Comparison of ENCODE assay signal across 29 cellular contexts in genomic region chr9:104263942-104264341, GRCh38.
"Had no signal": no experiment of that assay in that cellular context is flagged by ENCODE, and none has a peak within 500 bp of the region (broad histone marks: within the 10 kb centered on the region; RNA-seq: fewer than 3 reads in every experiment).

No MANE protein-coding gene starts in this region.

- H3K27me3 Mint-ChIP-seq: activated CD4-positive, alpha-beta memory T cell treated with anti-CD3 and anti-CD28 coated beads, Interleukin-2, amount 10 ng/mL, durations not matched to agents 7 days and 5 days; activated naive CD4-positive, alpha-beta T cell treated with anti-CD3 and anti-CD28 coated beads, Interleukin-2, amount 10 ng/mL, durations not matched to agents 7 days and 5 days; activated naive CD8-positive, alpha-beta T cell treated with anti-CD3 and anti-CD28 coated beads, Interleukin-2, amount 10 ng/mL, durations not matched to agents 7 days and 5 days; activated T-cell treated with anti-CD3 and anti-CD28 coated beads, Interleukin-2, amount 50 U/mL, for 24 hours; brain had no signal

- H3K4me3 ChIP-seq: ascending aorta, breast epithelium, cardiac muscle cell, colonic mucosa, esophagus squamous epithelium, gastroesophageal sphincter had no signal

- H3K27ac Mint-ChIP-seq: activated CD4-positive, alpha-beta memory T cell treated with anti-CD3 and anti-CD28 coated beads, Interleukin-2, amount 10 ng/mL, durations not matched to agents 7 days and 5 days; activated CD4-positive, alpha-beta T cell treated with anti-CD3 and anti-CD28 coated beads for 36 hours; activated CD4-positive, alpha-beta T cell treated with anti-CD3 and anti-CD28 coated beads, Interleukin-2, amount 10 ng/mL, durations not matched to agents 7 days and 5 days; activated naive CD4-positive, alpha-beta T cell treated with anti-CD3 and anti-CD28 coated beads, Interleukin-2, amount 10 ng/mL, durations not matched to agents 7 days and 5 days; activated naive CD4-positive, alpha-beta T cell treated with anti-CD3 and anti-CD28 coated beads, Interleukin-2, amount 50 U/mL, for 72 hours; activated naive CD8-positive, alpha-beta T cell treated with anti-CD3 and anti-CD28 coated beads, Interleukin-2, amount 10 ng/mL, durations not matched to agents 7 days and 5 days; activated T-cell treated with anti-CD3 and anti-CD28 coated beads, Interleukin-2, amount 50 U/mL, for 24 hours; activated T-cell treated with anti-CD3 and anti-CD28 coated beads, Interleukin-2, amount 50 U/mL, for 72 hours had no signal

- H3K4me3 Mint-ChIP-seq: activated CD4-positive, alpha-beta memory T cell treated with anti-CD3 and anti-CD28 coated beads, Interleukin-2, amount 10 ng/mL, durations not matched to agents 7 days and 5 days; activated CD4-positive, alpha-beta T cell treated with anti-CD3 and anti-CD28 coated beads for 36 hours; activated CD4-positive, alpha-beta T cell treated with anti-CD3 and anti-CD28 coated beads, Interleukin-2, amount 10 ng/mL, durations not matched to agents 7 days and 5 days; activated naive CD4-positive, alpha-beta T cell treated with anti-CD3 and anti-CD28 coated beads, Interleukin-2, amount 10 ng/mL, durations not matched to agents 7 days and 5 days; activated naive CD8-positive, alpha-beta T cell treated with anti-CD3 and anti-CD28 coated beads, Interleukin-2, amount 10 ng/mL, durations not matched to agents 7 days and 5 days; activated T-cell treated with anti-CD3 and anti-CD28 coated beads, Interleukin-2, amount 50 U/mL, for 24 hours; activated T-cell treated with anti-CD3 and anti-CD28 coated beads, Interleukin-2, amount 50 U/mL, for 72 hours; brain had no signal

- H3K9me3 ChIP-seq: ascending aorta, breast epithelium, colonic mucosa, esophagus squamous epithelium, gastroesophageal sphincter had no signal

- H3K27me3 ChIP-seq: ascending aorta, breast epithelium, cardiac muscle cell, colonic mucosa, gastroesophageal sphincter had no signal

- DNase-seq: activated CD4-positive, alpha-beta memory T cell treated with anti-CD3 and anti-CD28 coated beads, Interleukin-2, amount 10 ng/mL, durations not matched to agents 7 days and 5 days; activated CD4-positive, alpha-beta T cell treated with anti-CD3 and anti-CD28 coated beads for 36 hours; activated CD4-positive, alpha-beta T cell treated with anti-CD3 and anti-CD28 coated beads, Interleukin-2, amount 10 ng/mL, durations not matched to agents 7 days and 5 days; activated CD4-positive, alpha-beta T cell treated with anti-CD3 and anti-CD28 coated beads, Interleukin-2, amount 50 U/mL, for 4 hours; activated CD4-positive, CD25-positive, alpha-beta regulatory T cell; activated CD4-positive, CD25-positive, alpha-beta regulatory T cell treated with anti-CD3 and anti-CD28 coated beads, Interleukin-2, amount 50 U/mL, for 72 hours; activated CD8-positive, alpha-beta memory T cell treated with anti-CD3 and anti-CD28 coated beads, Interleukin-2, amount 50 U/mL, for 48 hours; activated gamma-delta T cell; activated naive CD4-positive, alpha-beta T cell; activated naive CD4-positive, alpha-beta T cell treated with anti-CD3 and anti-CD28 coated beads, Interleukin-2, amount 10 ng/mL, durations not matched to agents 7 days and 5 days; activated naive CD8-positive, alpha-beta T cell treated with anti-CD3 and anti-CD28 coated beads, Interleukin-2, amount 10 ng/mL, durations not matched to agents 7 days and 5 days; activated T-cell treated with anti-CD3 and anti-CD28 coated beads for 4 hours; activated T-cell treated with anti-CD3 and anti-CD28 coated beads, Interleukin-2, amount 50 U/mL, for 24 hours; activated T-cell treated with anti-CD3 and anti-CD28 coated beads, Interleukin-2, amount 50 U/mL, for 72 hours; central memory CD4-positive, alpha-beta T cell; cerebellar nuclear complex; colonic mucosa; effector CD8-positive, alpha-beta T cell; esophagus squamous epithelium; foreskin melanocyte; head of caudate nucleus; hippocampal formation had no signal

- H3K27ac ChIP-seq: ascending aorta, breast epithelium, cardiac muscle cell, colonic mucosa, epithelial cell of prostate, esophagus squamous epithelium, gastroesophageal sphincter had no signal

- H3K9me3 Mint-ChIP-seq: activated CD4-positive, alpha-beta memory T cell treated with anti-CD3 and anti-CD28 coated beads, Interleukin-2, amount 10 ng/mL, durations not matched to agents 7 days and 5 days; activated CD4-positive, alpha-beta T cell treated with anti-CD3 and anti-CD28 coated beads, Interleukin-2, amount 10 ng/mL, durations not matched to agents 7 days and 5 days; activated naive CD4-positive, alpha-beta T cell treated with anti-CD3 and anti-CD28 coated beads, Interleukin-2, amount 10 ng/mL, durations not matched to agents 7 days and 5 days; activated naive CD4-positive, alpha-beta T cell treated with anti-CD3 and anti-CD28 coated beads, Interleukin-2, amount 50 U/mL, for 72 hours; activated naive CD8-positive, alpha-beta T cell treated with anti-CD3 and anti-CD28 coated beads, Interleukin-2, amount 10 ng/mL, durations not matched to agents 7 days and 5 days; activated T-cell treated with anti-CD3 and anti-CD28 coated beads, Interleukin-2, amount 50 U/mL, for 24 hours; activated T-cell treated with anti-CD3 and anti-CD28 coated beads, Interleukin-2, amount 50 U/mL, for 72 hours; brain had no signal

- H3K4me1 ChIP-seq: breast epithelium, colonic mucosa, esophagus squamous epithelium, gastroesophageal sphincter had no signal

- H3K4me1 Mint-ChIP-seq: activated CD4-positive, alpha-beta memory T cell treated with anti-CD3 and anti-CD28 coated beads, Interleukin-2, amount 10 ng/mL, durations not matched to agents 7 days and 5 days; activated CD4-positive, alpha-beta T cell treated with anti-CD3 and anti-CD28 coated beads for 36 hours; activated CD4-positive, alpha-beta T cell treated with anti-CD3 and anti-CD28 coated beads, Interleukin-2, amount 10 ng/mL, durations not matched to agents 7 days and 5 days; activated naive CD4-positive, alpha-beta T cell treated with anti-CD3 and anti-CD28 coated beads, Interleukin-2, amount 10 ng/mL, durations not matched to agents 7 days and 5 days; activated naive CD8-positive, alpha-beta T cell treated with anti-CD3 and anti-CD28 coated beads, Interleukin-2, amount 10 ng/mL, durations not matched to agents 7 days and 5 days had no signal

- ATAC-seq: activated CD4-positive, alpha-beta T cell treated with anti-CD3 and anti-CD28 coated beads for 36 hours; activated naive CD4-positive, alpha-beta T cell treated with anti-CD3 and anti-CD28 coated beads, Interleukin-2, amount 50 U/mL, for 72 hours; activated T-cell treated with anti-CD3 and anti-CD28 coated beads, Interleukin-2, amount 50 U/mL, for 72 hours; gastroesophageal sphincter had no signal

- H3K36me3 Mint-ChIP-seq: activated naive CD4-positive, alpha-beta T cell treated with anti-CD3 and anti-CD28 coated beads, Interleukin-2, amount 10 ng/mL, durations not matched to agents 7 days and 5 days; activated naive CD4-positive, alpha-beta T cell treated with anti-CD3 and anti-CD28 coated beads, Interleukin-2, amount 50 U/mL, for 72 hours; activated naive CD8-positive, alpha-beta T cell treated with anti-CD3 and anti-CD28 coated beads, Interleukin-2, amount 10 ng/mL, durations not matched to agents 7 days and 5 days; brain had no signal

- H3K36me3 ChIP-seq: ascending aorta, breast epithelium, cardiac muscle cell, colonic mucosa, esophagus squamous epithelium, gastroesophageal sphincter had no signal
